ENCODE assay signal across 11 cellular contexts in the genomic region with DNA sequence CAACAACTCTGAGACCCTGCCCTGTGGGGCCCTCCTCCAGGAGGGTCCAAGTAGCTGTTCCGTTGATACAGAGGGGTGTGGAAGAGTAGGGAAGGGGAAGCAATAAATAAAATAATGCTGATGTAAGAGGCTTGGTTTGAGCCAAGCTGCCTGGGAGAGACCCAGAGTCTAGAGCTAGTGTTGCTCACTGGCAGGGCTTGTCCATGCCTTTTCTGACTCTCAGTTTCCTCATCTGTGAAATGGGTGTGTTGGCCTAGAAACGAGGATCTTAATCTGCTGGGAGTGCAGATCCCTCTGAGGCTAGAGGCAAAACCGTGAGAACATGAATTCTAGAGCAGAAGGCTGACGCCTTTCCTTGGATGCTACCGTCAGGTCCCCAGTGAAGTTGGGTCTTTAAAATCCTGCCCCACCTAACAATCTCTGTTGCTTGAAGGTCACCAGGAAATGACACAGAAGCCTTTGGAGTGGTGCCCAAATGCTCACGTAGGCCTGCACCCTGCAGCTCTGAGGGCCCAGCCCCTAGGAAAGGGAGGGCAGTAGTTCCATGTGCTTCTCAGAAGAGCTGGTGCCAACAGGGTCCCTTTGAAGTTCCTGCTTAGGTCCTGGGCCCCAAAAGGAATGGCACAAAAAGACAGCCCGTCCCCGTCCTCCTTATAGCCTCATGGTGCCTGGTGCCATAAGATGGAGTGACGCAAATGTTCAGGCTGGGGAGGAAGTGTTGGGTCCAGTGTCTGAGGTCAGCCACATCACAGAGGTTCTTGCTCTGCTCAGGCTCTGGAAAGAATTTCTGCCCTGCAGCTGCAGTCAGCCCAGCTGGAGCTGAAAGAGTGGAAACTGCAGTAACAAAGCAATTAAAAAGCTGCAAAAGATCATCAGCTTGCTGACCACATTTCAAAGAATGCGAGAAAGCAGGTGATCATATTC.
DNase-seq lines count a peak whose midpoint lies in the region; ATAC-seq and TF ChIP-seq lines count a peak whose summit lies in the region.
"Had no signal": no experiment of that assay in that cellular context is flagged by ENCODE, and none has a peak within 500 bp of the region (broad histone marks: within the 10 kb centered on the region; RNA-seq: fewer than 3 reads in every experiment).

No MANE protein-coding gene starts in this region.

- H3K27me3 ChIP-seq in HCT116 (ENCODE audit: insufficient read depth, low read length), result no peaks in the 10 kb centered on the region
- no peaks in the 10 kb centered on the region for H3K27me3 ChIP-seq in RWPE2 (ENCODE audit: insufficient read depth, poor library complexity, severe bottlenecking)
- no peaks in the 10 kb centered on the region for H3K27me3 ChIP-seq in vagina
- H3K27me3 ChIP-seq in CD4-positive, alpha-beta memory T cell (ENCODE audit: insufficient read depth, low read length), result no peaks in the 10 kb centered on the region

- peaks cover 0 to 3% (median 0%) of the 10 kb centered on the region in 8 donors for H3K9me3 Mint-ChIP-seq in CD4-positive, alpha-beta memory T cell
- H3K9me3 Mint-ChIP-seq: naive thymus-derived CD4-positive, alpha-beta T cell had no signal

- POLR2A ChIA-PET in HCT116 (lab: Charles Lee), result no interaction called here
- POLR2A ChIA-PET in CD4-positive, alpha-beta memory T cell (lab: Charles Lee; ENCODE audit: partially characterized antibody), result no interaction called here

- BruUV-seq in HCT116 (replicated peaks; lab: Mats Ljungman, UMichigan), result TSS peak; percentile 77

- CTCF ChIA-PET in HCT116 (lab: Charles Lee), result no interaction called here
- CTCF ChIA-PET in CD4-positive, alpha-beta memory T cell (lab: Charles Lee; ENCODE audit: partially characterized antibody), result interaction anchor here (1.6 to 1.8 kb wide), 2 partner anchors 9 to 12 kb away, joined by 3 read pairs; no protein-coding TSS in a partner anchor

- H2AFZ ChIP-seq in HCT116 (ENCODE audit: low read depth, low read length, poor library complexity, severe bottlenecking), result peak overlapping the region; percentile 19

- H3K79me2 ChIP-seq in HCT116 (ENCODE audit: insufficient read depth, low read length), result no peaks in the 10 kb centered on the region

- intact Hi-C loops in HCT116 (cut with micrococcal nuclease), result loop anchor here (2.0 to 10.0 kb wide), 3 partner anchors 73 to 849 kb away; a partner anchor contains a TSS
- intact Hi-C loops in sciatic nerve (cut with DNase I), result no loop called here
- intact Hi-C loops in vagina (cut with DNase I), result no loop called here
- intact Hi-C loops in CD4-positive, alpha-beta memory T cell (cut with micrococcal nuclease), result no loop called here

- peak overlapping the region; percentile 62 for H3K27ac ChIP-seq in HCT116 (ENCODE audit: low read depth, low read length)
- H3K27ac ChIP-seq in RWPE2 (ENCODE audit: poor library complexity, severe bottlenecking), result peak overlapping the region; percentile 60
- H3K27ac ChIP-seq in vagina, result no peak overlapping the region
- H3K27ac ChIP-seq in CD4-positive, alpha-beta memory T cell (ENCODE audit: low read depth, low read length), result no peak overlapping the region

- H3K9me3 ChIP-seq in HCT116 (ENCODE audit: control insufficient read depth in 1 of 2, insufficient read depth in 1 of 2, low read depth in 1 of 2, low read length in 2 of 2) (no peaks in the 10 kb centered on the region), RWPE2 (ENCODE audit: severe bottlenecking) (no peaks in the 10 kb centered on the region), vagina (no peaks in the 10 kb centered on the region)
- H3K9me3 ChIP-seq in CD4-positive, alpha-beta memory T cell (ENCODE audit: control insufficient read depth in 1 of 2, low read length in 2 of 2), result no peaks in the 10 kb centered on the region

- TF ChIP-seq RAD21 in HCT116 (IDR thresholded peaks at IDR 0.05; ENCODE audit: low read depth), result no peak

- DNase-seq in HCT116 (ENCODE audit: low read depth, low spot score), result peak; percentile 72
- no peak for DNase-seq in RWPE2 (ENCODE audit: low spot score)
- DNase-seq in fibroblast of mammary gland (ENCODE audit: low read depth), result peak; percentile 31
- no peak for DNase-seq in sciatic nerve (ENCODE audit: low spot score)
- DNase-seq in GM19240 (ENCODE audit: insufficient read length, low spot score), result no peak
- no peak for DNase-seq in vagina (ENCODE audit: extremely low spot score in 2 of 2)
- DNase-seq in CD4-positive, alpha-beta memory T cell, result no peak
- DNase-seq: naive thymus-derived CD4-positive, alpha-beta T cell; NCI-H1694 treated with DMSO at 0.1 percent for 48 hours had no signal

- peaks cover 3 to 6% of the 10 kb centered on the region in 2 donors for H3K27me3 Mint-ChIP-seq in CD4-positive, alpha-beta memory T cell

- ATAC-seq in HCT116 (peak; percentile 15; the same call in 1 of the 2 replicates), RWPE2 (ENCODE audit: low read depth) (peak; percentile 24; the same call in 2 of the 3 replicates), sciatic nerve (peak; percentile 24), HG03196 (IDR thresholded peaks at IDR 0.05; ENCODE audit: unreplicated experiment) (no peak)
- ATAC-seq: activated CD4-positive, CD25-positive, alpha-beta regulatory T cell treated with anti-CD3 and anti-CD28 coated beads, Interleukin-2, amount 50 U/mL, for 24 hours; naive thymus-derived CD4-positive, alpha-beta T cell had no signal

- TF ChIP-seq POLR2A in HCT116 (IDR thresholded peaks at IDR 0.05; ENCODE audit: borderline replicate concordance, extremely low read depth, insufficient read depth, insufficient read length) (no peak), vagina (IDR thresholded peaks at IDR 0.05) (no peak)

- H3K4me3 ChIP-seq in HCT116 (replicated peaks in 1 of 2; ENCODE audit: low read depth in 1 of 2, low read length in 2 of 2), result peak overlapping the region in 1 of 2 experiments; percentile 25; a peak in 1 of 4 replicates
- no peak overlapping the region for H3K4me3 ChIP-seq in RWPE2 (ENCODE audit: severe bottlenecking)
- H3K4me3 ChIP-seq in fibroblast of mammary gland (ENCODE audit: control insufficient read depth, low read depth, low read length), result no peak overlapping the region
- H3K4me3 ChIP-seq in vagina, result no peak overlapping the region
- no peak overlapping the region for H3K4me3 ChIP-seq in CD4-positive, alpha-beta memory T cell (ENCODE audit: low read length in 2 of 2)

- H3K4me2 ChIP-seq in HCT116 (ENCODE audit: low read length), result peak overlapping the region; percentile 60

- no peak overlapping the region for H3K27ac Mint-ChIP-seq in CD4-positive, alpha-beta memory T cell
- H3K27ac Mint-ChIP-seq: naive thymus-derived CD4-positive, alpha-beta T cell had no signal

- H3K4me1 Mint-ChIP-seq in CD4-positive, alpha-beta memory T cell, result peaks cover 0 to 7% (median 1%) of the 10 kb centered on the region in 4 donors

- no peaks in the 10 kb centered on the region for H3K9me2 ChIP-seq in HCT116 (ENCODE audit: insufficient read depth)

- H3K4me3 Mint-ChIP-seq in CD4-positive, alpha-beta memory T cell, result no peak overlapping the region
- H3K4me3 Mint-ChIP-seq: naive thymus-derived CD4-positive, alpha-beta T cell had no signal

- RAD21 ChIA-PET in HCT116 (lab: Charles Lee; ENCODE audit: low non-redundant PET in 1 of 2, low total read pairs in 2 of 2, uncharacterized antibody in 2 of 2, unreplicated experiment in 2 of 2), result interaction anchor here in 1 of 2 experiments (1.4 kb wide), 1 partner anchor 231 kb away, joined by 3 read pairs; no protein-coding TSS in a partner anchor

- H3K36me3 ChIP-seq in HCT116 (ENCODE audit: control insufficient read depth in 1 of 2, insufficient read depth in 2 of 2, low read length in 2 of 2) (no peaks in the 10 kb centered on the region), RWPE2 (ENCODE audit: low read depth) (no peaks in the 10 kb centered on the region), vagina (no peaks in the 10 kb centered on the region)
- no peaks in the 10 kb centered on the region for H3K36me3 ChIP-seq in CD4-positive, alpha-beta memory T cell (ENCODE audit: insufficient read depth, low read length)

- H3K4me1 ChIP-seq in HCT116 (ENCODE audit: control insufficient read depth in 1 of 2, insufficient read depth in 2 of 2, low read length in 2 of 2) (peaks cover 35 to 38% of the 10 kb centered on the region in 2 experiments), RWPE2 (ENCODE audit: insufficient read depth, poor library complexity, severe bottlenecking) (peaks cover 12% of the 10 kb centered on the region), vagina (peaks cover 4% of the 10 kb centered on the region)
- H3K4me1 ChIP-seq in CD4-positive, alpha-beta memory T cell (ENCODE audit: insufficient read depth, low read length), result peaks cover 10% of the 10 kb centered on the region

- TF ChIP-seq CTCF in HCT116 (IDR thresholded peaks at IDR 0.05 in 2 of 3, conservative IDR thresholded peaks at IDR 0.05 in 1 of 3; ENCODE audit: borderline replicate concordance in 1 of 3, insufficient read depth in 1 of 3, low read depth in 2 of 3, low read length in 2 of 3) (no peak), RWPE2 (IDR thresholded peaks at IDR 0.05; ENCODE audit: poor library complexity, severe bottlenecking) (no peak), fibroblast of mammary gland (conservative IDR thresholded peaks at IDR 0.05; ENCODE audit: control insufficient read depth, insufficient read depth, low read depth, low read length) (no peak), vagina (IDR thresholded peaks at IDR 0.05) (no peak)

- peak overlapping the region; percentile 32 for H3K9ac ChIP-seq in HCT116 (ENCODE audit: low read length)

- H3K36me3 Mint-ChIP-seq in CD4-positive, alpha-beta memory T cell, result no peaks in the 10 kb centered on the region
- H3K36me3 Mint-ChIP-seq: naive thymus-derived CD4-positive, alpha-beta T cell had no signal

- H4K20me1 ChIP-seq in HCT116 (ENCODE audit: insufficient read depth), result no peaks in the 10 kb centered on the region

TF ChIP-seq in HCT116, 20 proteins besides CTCF, POLR2A, EP300 and RAD21:
- peak; percentile 97 for TF ChIP-seq TCF7L2 (IDR thresholded peaks at IDR 0.05; ENCODE audit: borderline replicate concordance, extremely low read depth, insufficient read depth, insufficient read length)
- no peak for TF ChIP-seq ZFX (IDR thresholded peaks at IDR 0.05)

Comparison
In these comparisons a context has a peak if more than half of its experiments do, and no peak if none do; other contexts are left out.
1. DNase-seq: peak in HCT116 (single experiment) and fibroblast of mammary gland (single experiment); none in RWPE2 (single experiment), sciatic nerve (single experiment), GM19240 (single experiment), vagina (0 of 2) and CD4-positive, alpha-beta memory T cell (0 of 5).
2. H3K27ac ChIP-seq: peak in HCT116 (single experiment) and RWPE2 (single experiment); none in vagina (single experiment) and CD4-positive, alpha-beta memory T cell (single experiment).